ENCODE assay signal across 9 cellular contexts in the genomic region with DNA sequence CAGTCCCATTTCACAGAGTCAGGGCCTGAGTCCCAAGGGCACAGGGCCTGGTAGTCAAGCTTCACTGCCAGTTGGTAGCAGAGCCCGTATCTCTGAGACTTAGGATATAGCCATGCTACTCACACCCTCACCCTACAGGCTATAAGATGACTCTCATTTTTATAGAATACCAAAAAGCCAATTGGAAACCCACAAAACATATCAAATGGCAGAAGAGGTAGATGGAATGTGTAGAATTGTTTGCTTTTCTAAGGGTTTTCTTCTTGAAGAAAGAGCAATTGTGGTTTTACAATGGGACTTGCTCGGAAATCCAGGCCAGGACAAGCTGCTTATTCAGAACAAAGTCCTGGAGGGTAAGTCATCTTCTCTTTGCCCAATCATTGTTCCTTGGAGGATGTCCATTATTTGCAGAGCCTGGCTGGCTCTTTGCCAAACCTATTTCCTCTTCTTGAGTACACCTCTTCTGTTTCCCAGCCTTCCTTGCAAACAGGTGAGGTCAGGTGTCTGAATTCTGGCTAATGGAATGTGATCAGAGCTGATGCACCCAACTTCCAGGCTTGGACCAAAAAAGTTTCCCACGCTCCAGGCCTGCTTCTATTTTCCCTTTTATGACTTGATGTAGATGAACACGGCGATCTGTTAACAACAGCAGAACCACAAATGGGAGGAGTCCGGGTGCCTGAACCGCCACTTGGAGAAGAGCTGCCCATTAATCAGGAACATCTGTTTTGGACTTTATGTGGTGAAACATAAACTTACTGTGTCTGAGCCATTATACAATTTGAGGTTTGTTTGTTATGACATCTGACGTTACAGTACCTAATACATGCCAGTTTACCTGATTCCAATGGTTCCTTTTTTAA. TPM values are rescaled to one million over a fixed set of nuclear protein-coding genes. Genes with fewer than 3 reads are reported as not detected.
DNase-seq lines count a peak whose midpoint lies in the region; ATAC-seq and TF ChIP-seq lines count a peak whose summit lies in the region.
"Had no signal": no experiment of that assay in that cellular context is flagged by ENCODE, and none has a peak within 500 bp of the region (broad histone marks: within the 10 kb centered on the region; RNA-seq: fewer than 3 reads in every experiment).

No MANE protein-coding gene starts in this region.

- TF ChIP-seq POLR2A in breast epithelium (IDR thresholded peaks at IDR 0.05) = no peak

- CTCF ChIA-PET in HEK293T (lab: Yijun Ruan, JAX) = no interaction called here

- POLR2A ChIA-PET in HEK293T (lab: Yijun Ruan, JAX) = no interaction called here

- peak overlapping the region; percentile 93 to 95 for H3K27ac ChIP-seq in breast epithelium
- H3K27ac ChIP-seq: neural progenitor cell had no signal

- peaks cover 13% of the 10 kb centered on the region; the same call in 1 of the 2 replicates for H3K27me3 ChIP-seq in MG63
- no peaks in the 10 kb centered on the region for H3K27me3 ChIP-seq in breast epithelium
- H3K27me3 ChIP-seq: neural progenitor cell had no signal

- DNase-seq in COLO668 (lab: John Stamatoyannopoulos, UW; ENCODE audit: unreplicated experiment) (peak; percentile 30), MG63 (peak; percentile 89), breast epithelium (ENCODE audit: low spot score in 2 of 2) (peak; percentile 80 to 97), myocyte (ENCODE audit: low read depth) (peak; percentile 71), HEK293T (ENCODE audit: extremely low spot score) (no peak), putamen (ENCODE audit: low spot score) (no peak), T-helper 17 cell (no peak)

- no peak for TF ChIP-seq CTCF in breast epithelium (IDR thresholded peaks at IDR 0.05)

- H3K4me1 Mint-ChIP-seq in T-helper 17 cell = peaks cover 22% of the 10 kb centered on the region

- no peak overlapping the region for H3K4me3 Mint-ChIP-seq in T-helper 17 cell
- H3K4me3 Mint-ChIP-seq: neural progenitor cell had no signal

- intact Hi-C loops in breast epithelium (cut with DNase I; ENCODE audit: low total_unique reads) = no loop called here

- H3K27me3 Mint-ChIP-seq in T-helper 17 cell = peaks cover 48% of the 10 kb centered on the region

- peaks cover 5% of the 10 kb centered on the region for H3K36me3 Mint-ChIP-seq in T-helper 17 cell (ENCODE audit: low read depth)
- H3K36me3 Mint-ChIP-seq: neural progenitor cell had no signal

- H3K9me3 ChIP-seq in MG63 (peaks cover 21% of the 10 kb centered on the region), breast epithelium (no peaks in the 10 kb centered on the region), T-helper 17 cell (ENCODE audit: control insufficient read depth, low read length, poor library complexity, severe bottlenecking) (no peaks in the 10 kb centered on the region)

- H3K4me3 ChIP-seq in MG63 (no peak overlapping the region), breast epithelium (no peak overlapping the region)
- H3K4me3 ChIP-seq: neural progenitor cell had no signal

- no peak for ATAC-seq in GM19351 (IDR thresholded peaks at IDR 0.05; ENCODE audit: unreplicated experiment)
- no peak for ATAC-seq in T-helper 17 cell

- H3K27ac Mint-ChIP-seq in T-helper 17 cell = no peak overlapping the region
- H3K27ac Mint-ChIP-seq: neural progenitor cell had no signal

- H3K4me1 ChIP-seq in breast epithelium = peaks cover 0 to 4% of the 10 kb centered on the region in 2 donors
- H3K4me1 ChIP-seq: neural progenitor cell had no signal

- H3K36me3 ChIP-seq in MG63 = no peaks in the 10 kb centered on the region
- H3K36me3 ChIP-seq in breast epithelium = no peaks in the 10 kb centered on the region
- H3K36me3 ChIP-seq: neural progenitor cell had no signal

TF ChIP-seq in HEK293T, 16 proteins besides CTCF, POLR2A, EP300 and RAD21:
- TF ChIP-seq FOXA1 (IDR thresholded peaks at IDR 0.05) (no peak), ELF4 (IDR thresholded peaks at IDR 0.05) (no peak), FOXM1 (IDR thresholded peaks at IDR 0.05; ENCODE audit: borderline replicate concordance) (no peak), SP1 (IDR thresholded peaks at IDR 0.05) (no peak)
TF ChIP-seq in HEK293T: peak in this region for 0.

RNA-seq across cellular contexts. Expression of a gene that starts 16.9 kb away (rescaled TPM):
- total RNA-seq in MG63 (2014; rRNA removed; shearing (Covaris generic); ENCODE audit: low replicate concordance) = not detected in 2 replicates
- total RNA-seq in breast epithelium (under 1 TPM; 0.15 to 0.33 (median 0.16) TPM), myocyte (not detected in 2 replicates), T-helper 17 cell (not detected)
- not detected for polyA plus RNA-seq in myocyte (2012)

RNA-seq across cellular contexts. Expression of a gene that starts 30.6 kb away (rescaled TPM):
- not detected in 2 replicates for total RNA-seq in MG63 (2014; rRNA removed; shearing (Covaris generic); ENCODE audit: low replicate concordance)
- total RNA-seq in breast epithelium (100 to 1,000 TPM in 1 of 3 donors, 10 to 100 TPM in 1, 1 to 10 TPM in 1; 6.2 to 164 (median 58.0) TPM), myocyte (not detected in 2 replicates), T-helper 17 cell (not detected)
- polyA plus RNA-seq in myocyte (2012) = not detected

RNA-seq across cellular contexts. Expression of a gene that starts 57.2 kb away (rescaled TPM):
- not detected in 2 replicates for total RNA-seq in MG63 (2014; rRNA removed; shearing (Covaris generic); ENCODE audit: low replicate concordance)
- total RNA-seq in breast epithelium (10 to 100 TPM in 1 of 3 donors, 1 to 10 TPM in 2; 3.8 to 44.6 (median 7.9) TPM), myocyte (not detected in 2 replicates), T-helper 17 cell (under 1 TPM; 0.16 to 0.75 TPM)
- 0.42 TPM for polyA plus RNA-seq in myocyte (2012)

Comparison
In these comparisons a context has a peak if more than half of its experiments do, and no peak if none do; other contexts are left out.
1. DNase-seq: peak in COLO668 (single experiment), MG63 (single experiment), breast epithelium (2 of 2) and myocyte (single experiment); none in HEK293T (single experiment), putamen (single experiment) and T-helper 17 cell (0 of 3).